Comparison of ENCODE assay signal across 28 cellular contexts in genomic region chr3:130792241-130792640, GRCh38.
"Had no signal": no experiment of that assay in that cellular context is flagged by ENCODE, and none has a peak within 500 bp of the region (broad histone marks: within the 10 kb centered on the region; RNA-seq: fewer than 3 reads in every experiment).

No MANE protein-coding gene starts in this region.

- DNase-seq: head of caudate nucleus; hippocampal formation; kidney glomerular epithelial cell; left cardiac atrium; mesendoderm; naive B cell; natural killer cell; nephron progenitor cell; occipital lobe; right lobe of liver; stimulated activated CD4-positive, alpha-beta T cell treated with anti-CD3 and anti-CD28 coated beads, Interleukin-12 subunit alpha, Interleukin-12 subunit beta, amount 100 ng/mL, for 4 hours; stimulated activated CD4-positive, alpha-beta T cell treated with anti-CD3 and anti-CD28 coated beads, Interleukin-15, amount 100 ng/mL, for 24 hours; stimulated activated CD4-positive, alpha-beta T cell treated with anti-CD3 and anti-CD28 coated beads, Interleukin-2, amount 100 ng/mL, for 24 hours; stimulated activated CD4-positive, alpha-beta T cell treated with anti-CD3 and anti-CD28 coated beads, Interleukin-4, amount 100 ng/mL, for 1 hour; stimulated activated CD8-positive, alpha-beta memory T cell treated with anti-CD3 and anti-CD28 coated beads, Interleukin-4, amount 100 ng/mL, for 48 hours; stimulated activated naive B cell treated with anti-CD40 and anti-IgM and Interleukin-4, amounts not matched to agents 10 μg/mL and 1 μg/mL and 100 μg/mL, for 72 hours; stimulated activated naive CD8-positive, alpha-beta T cell treated with anti-CD3 and anti-CD28 coated beads, Interleukin-15, Interleukin-2, amounts not matched to agents 100 U/mL and 50 U/mL, for 24 hours; stomach; testis; thyroid gland; transverse colon; upper lobe of left lung had no signal

- H3K27ac ChIP-seq: neural progenitor cell, neutrophil, parathyroid adenoma, right atrium auricular region, right lobe of liver, stomach, testis, thyroid gland, transverse colon, upper lobe of left lung had no signal

- H3K27me3 ChIP-seq: neural progenitor cell, neutrophil, right atrium auricular region, right lobe of liver, stomach, testis, thyroid gland, transverse colon, upper lobe of left lung had no signal

- H3K36me3 ChIP-seq: neural progenitor cell, neutrophil, right atrium auricular region, right lobe of liver, stomach, thyroid gland, transverse colon, upper lobe of left lung had no signal

- ATAC-seq: left cardiac atrium; left lobe of liver; natural killer cell; right lobe of liver; stimulated activated naive B cell treated with anti-CD40 and anti-IgM and Interleukin-4, amounts not matched to agents 10 μg/mL and 1 μg/mL and 100 μg/mL, for 72 hours; stimulated activated naive CD8-positive, alpha-beta T cell treated with anti-CD3 and anti-CD28 coated beads, Interleukin-15, Interleukin-2, amounts not matched to agents 100 U/mL and 50 U/mL, for 24 hours had no signal

- H3K9me3 ChIP-seq: neutrophil, right atrium auricular region, right lobe of liver, stomach, testis, thyroid gland, transverse colon, upper lobe of left lung had no signal

- H3K4me1 ChIP-seq: neural progenitor cell, parathyroid adenoma, right atrium auricular region, right lobe of liver, thyroid gland, upper lobe of left lung had no signal

- H3K4me3 ChIP-seq: lung, neural progenitor cell, right atrium auricular region, right lobe of liver, stomach, testis, thyroid gland, transverse colon, upper lobe of left lung had no signal
